ENCODE assay signal across 9 cellular contexts in genomic region chr10:117503170-117503885, GRCh38.
DNase-seq lines count a peak whose midpoint lies in the region; ATAC-seq and TF ChIP-seq lines count a peak whose summit lies in the region.
"Had no signal": no experiment of that assay in that cellular context is flagged by ENCODE, and none has a peak within 500 bp of the region (broad histone marks: within the 10 kb centered on the region; RNA-seq: fewer than 3 reads in every experiment).

No MANE protein-coding gene starts in this region.

- TF ChIP-seq CTCF in GM13976 (IDR thresholded peaks at IDR 0.05; ENCODE audit: borderline replicate concordance, control extremely low read depth, extremely low read depth, insufficient read depth, missing control alignments) = no peak

- DNase-seq in GM19238 (ENCODE audit: insufficient read length, low spot score) (peak; percentile 17), NCI-H748 treated with DMSO at 0.1 percent for 48 hours (lab: John Stamatoyannopoulos, UW) (peak; percentile 28), pons (ENCODE audit: low spot score) (peak; percentile 12), HuH-7 (ENCODE audit: low spot score) (no peak), GM13976 (ENCODE audit: low spot score) (no peak), globus pallidus (ENCODE audit: low spot score) (no peak)
- no peak for DNase-seq in stimulated activated naive CD8-positive, alpha-beta T cell treated with anti-CD3 and anti-CD28 coated beads, Interleukin-15, Interleukin-2, amounts not matched to agents 100 U/mL and 50 U/mL, for 24 hours

- in situ Hi-C loops in GM13976 (cut with MboI; ENCODE audit: low sequenced_read_pairs, unreplicated experiment) = no loop called here

- ATAC-seq in HG02943 (IDR thresholded peaks at IDR 0.05; ENCODE audit: low read depth, unreplicated experiment) = peak; percentile 95
- ATAC-seq in stimulated activated naive CD8-positive, alpha-beta T cell treated with anti-CD3 and anti-CD28 coated beads, Interleukin-15, Interleukin-2, amounts not matched to agents 100 U/mL and 50 U/mL, for 24 hours = no peak
- ATAC-seq: activated T-helper 17 cell treated with anti-CD3 and anti-CD28 coated beads, Interleukin-2, amount 50 U/mL, for 72 hours had no signal

Comparison
In these comparisons a context has a peak if more than half of its experiments do, and no peak if none do; other contexts are left out.
1. DNase-seq: peak in GM19238 (single experiment), NCI-H748 treated with DMSO at 0.1 percent for 48 hours (single experiment) and pons (single experiment); none in stimulated activated naive CD8-positive, alpha-beta T cell treated with anti-CD3 and anti-CD28 coated beads, Interleukin-15, Interleukin-2, amounts not matched to agents 100 U/mL and 50 U/mL, for 24 hours (single experiment), HuH-7 (single experiment), GM13976 (single experiment) and globus pallidus (single experiment).